ENCODE assay signal across 19 cellular contexts in genomic region chr11:64591257-64592233, GRCh38. TPM values are rescaled to one million over a fixed set of nuclear protein-coding genes. Genes with fewer than 3 reads are reported as not detected.
"Had no signal": no experiment of that assay in that cellular context is flagged by ENCODE, and none has a peak within 500 bp of the region (broad histone marks: within the 10 kb centered on the region; RNA-seq: fewer than 3 reads in every experiment).

No MANE protein-coding gene starts in this region.

- H3K4me3 Mint-ChIP-seq: activated CD4-positive, alpha-beta memory T cell treated with anti-CD3 and anti-CD28 coated beads for 36 hours; activated CD4-positive, alpha-beta T cell treated with anti-CD3 and anti-CD28 coated beads for 36 hours; activated T-helper 1 cell treated with anti-CD3 and anti-CD28 coated beads, Interleukin-12 subunit alpha, Interleukin-12 subunit beta, Interleukin-2, Interleukin-4 antibody, amounts not matched to agents 30 ng/mL and 10 ng/mL and 1 ng/mL, durations not matched to agents 14 hours and 24 hours and 36 hours; natural killer cell had no signal

- H3K27me3 ChIP-seq: neutrophil, upper lobe of left lung had no signal

- H3K36me3 ChIP-seq: neutrophil, thoracic aorta, upper lobe of left lung had no signal

- H3K9me3 ChIP-seq: neutrophil, thoracic aorta had no signal

- ATAC-seq: activated CD4-positive, alpha-beta T cell treated with anti-CD3 and anti-CD28 coated beads for 36 hours; natural killer cell had no signal

- H3K4me1 ChIP-seq: parathyroid adenoma, upper lobe of left lung had no signal

- DNase-seq: activated CD4-positive, alpha-beta memory T cell treated with anti-CD3 and anti-CD28 coated beads for 36 hours; activated CD4-positive, alpha-beta T cell treated with anti-CD3 and anti-CD28 coated beads for 36 hours; activated naive CD4-positive, alpha-beta T cell; activated T-cell treated with anti-CD3 and anti-CD28 coated beads for 4 hours; anterior cingulate cortex; cortex of kidney; erythroblast; head of caudate nucleus; mesendoderm; natural killer cell; T-helper 2 cell had no signal

- H3K4me3 ChIP-seq: thoracic aorta, upper lobe of left lung had no signal

- H3K27ac Mint-ChIP-seq: activated CD4-positive, alpha-beta memory T cell treated with anti-CD3 and anti-CD28 coated beads for 36 hours; activated CD4-positive, alpha-beta T cell treated with anti-CD3 and anti-CD28 coated beads for 36 hours; activated T-helper 1 cell treated with anti-CD3 and anti-CD28 coated beads, Interleukin-12 subunit alpha, Interleukin-12 subunit beta, Interleukin-2, Interleukin-4 antibody, amounts not matched to agents 30 ng/mL and 10 ng/mL and 1 ng/mL, durations not matched to agents 14 hours and 24 hours and 36 hours; natural killer cell had no signal

- H3K4me1 Mint-ChIP-seq: activated CD4-positive, alpha-beta T cell treated with anti-CD3 and anti-CD28 coated beads for 36 hours; natural killer cell had no signal

- H3K36me3 Mint-ChIP-seq: activated CD4-positive, alpha-beta memory T cell treated with anti-CD3 and anti-CD28 coated beads for 36 hours; natural killer cell had no signal

- H3K27ac ChIP-seq: neutrophil, parathyroid adenoma, thoracic aorta, upper lobe of left lung had no signal

RNA-seq across cellular contexts. Expression of gene SLC22A12, which starts 0.5 kb away (rescaled TPM):
- total RNA-seq: activated CD4-positive, alpha-beta memory T cell treated with anti-CD3 and anti-CD28 coated beads for 36 hours; activated CD4-positive, alpha-beta T cell treated with anti-CD3 and anti-CD28 coated beads for 36 hours; activated T-helper 1 cell treated with anti-CD3 and anti-CD28 coated beads, Interleukin-12 subunit alpha, Interleukin-12 subunit beta, Interleukin-2, Interleukin-4 antibody, amounts not matched to agents 30 ng/mL and 10 ng/mL and 1 ng/mL, durations not matched to agents 14 hours and 24 hours and 36 hours; frontal cortex; kidney epithelial cell; natural killer cell; SK-MEL-5; thoracic aorta; upper lobe of left lung had no signal

RNA-seq across cellular contexts. Expression of gene SLC22A11, which starts 35.8 kb away (rescaled TPM):
- total RNA-seq: activated CD4-positive, alpha-beta memory T cell treated with anti-CD3 and anti-CD28 coated beads for 36 hours; activated T-helper 1 cell treated with anti-CD3 and anti-CD28 coated beads, Interleukin-12 subunit alpha, Interleukin-12 subunit beta, Interleukin-2, Interleukin-4 antibody, amounts not matched to agents 30 ng/mL and 10 ng/mL and 1 ng/mL, durations not matched to agents 14 hours and 24 hours and 36 hours; frontal cortex; kidney epithelial cell; natural killer cell; SK-MEL-5; thoracic aorta; upper lobe of left lung had no signal
